In the genomic region with DNA sequence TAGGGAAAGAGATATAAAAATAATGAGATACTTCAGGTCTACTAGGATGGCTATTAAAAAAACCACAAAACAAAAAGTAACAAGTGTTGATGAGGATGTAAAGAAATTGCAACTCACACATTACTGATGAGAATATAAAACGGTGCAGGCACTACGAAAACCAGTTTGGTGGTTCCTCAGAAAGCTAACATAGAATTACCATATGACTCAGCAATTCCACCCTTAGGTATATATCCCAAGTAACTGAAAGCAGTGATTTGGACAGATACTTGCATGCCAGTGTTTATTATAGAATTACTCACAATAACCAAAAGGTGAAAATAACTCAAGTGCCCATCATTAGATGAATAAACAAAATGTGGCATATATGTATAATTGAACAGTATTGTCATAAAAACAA, we compare ENCODE assay signal across 21 cellular contexts.
DNase-seq lines count a peak whose midpoint lies in the region; ATAC-seq and TF ChIP-seq lines count a peak whose summit lies in the region.
"Had no signal": no experiment of that assay in that cellular context is flagged by ENCODE, and none has a peak within 500 bp of the region (broad histone marks: within the 10 kb centered on the region; RNA-seq: fewer than 3 reads in every experiment).

No MANE protein-coding gene starts in this region.

- no peak for DNase-seq in activated T-cell treated with anti-CD3 and anti-CD28 coated beads, Interleukin-2, amount 50 U/mL, for 24 hours
- DNase-seq in activated T-cell treated with anti-CD3 and anti-CD28 coated beads, Interleukin-2, amount 50 U/mL, for 1 hour: no peak
- peak; percentile 47 for DNase-seq in RPMI7951 (ENCODE audit: low read depth)
- peak; percentile 49 for DNase-seq in epithelial cell of prostate (ENCODE audit: low read depth, low spot score)
- no peak for DNase-seq in stimulated activated naive B cell treated with anti-CD40 and anti-IgM and Interleukin-4, amounts not matched to agents 10 μg/mL and 1 μg/mL and 100 μg/mL, for 72 hours
- DNase-seq in GM10248 (ENCODE audit: extremely low spot score): no peak
- no peak for DNase-seq in transverse colon
- DNase-seq: activated CD4-positive, alpha-beta memory T cell treated with anti-CD3 and anti-CD28 coated beads for 36 hours; amygdala; CD4-positive, alpha-beta T cell; colonic mucosa; midbrain; NCI-H1048; NCI-H2171; sigmoid colon; SJCRH30; stimulated activated CD4-positive, alpha-beta T cell treated with anti-CD3 and anti-CD28 coated beads, Interleukin-4, amount 100 ng/mL, for 1 hour; thyroid gland had no signal

- peaks cover 62% of the 10 kb centered on the region for H3K36me3 Mint-ChIP-seq in activated T-cell treated with anti-CD3 and anti-CD28 coated beads, Interleukin-2, amount 50 U/mL, for 24 hours (ENCODE audit: low read depth)
- peaks cover 16 to 34% of the 10 kb centered on the region in 2 donors for H3K36me3 Mint-ChIP-seq in stimulated activated naive B cell treated with anti-CD40 and anti-IgM and Interleukin-4, amounts not matched to agents 10 μg/mL and 1 μg/mL and 100 μg/mL, for 72 hours

- H3K27ac ChIP-seq in epithelial cell of prostate (peak overlapping the region; percentile 22), transverse colon (no peak overlapping the region)
- H3K27ac ChIP-seq: colonic mucosa, sigmoid colon, SJCRH30, thyroid gland had no signal

- peaks cover 11% of the 10 kb centered on the region for H3K4me1 Mint-ChIP-seq in activated T-cell treated with anti-CD3 and anti-CD28 coated beads, Interleukin-2, amount 50 U/mL, for 24 hours (ENCODE audit: low read depth)
- peaks cover 4 to 7% of the 10 kb centered on the region in 2 donors for H3K4me1 Mint-ChIP-seq in stimulated activated naive B cell treated with anti-CD40 and anti-IgM and Interleukin-4, amounts not matched to agents 10 μg/mL and 1 μg/mL and 100 μg/mL, for 72 hours

- H3K4me3 Mint-ChIP-seq in activated T-cell treated with anti-CD3 and anti-CD28 coated beads, Interleukin-2, amount 50 U/mL, for 24 hours: no peak overlapping the region
- no peak overlapping the region for H3K4me3 Mint-ChIP-seq in stimulated activated naive B cell treated with anti-CD40 and anti-IgM and Interleukin-4, amounts not matched to agents 10 μg/mL and 1 μg/mL and 100 μg/mL, for 72 hours
- H3K4me3 Mint-ChIP-seq: activated CD4-positive, alpha-beta memory T cell treated with anti-CD3 and anti-CD28 coated beads for 36 hours; activated T-helper 1 cell treated with anti-CD3 and anti-CD28 coated beads, Interleukin-12 subunit alpha, Interleukin-12 subunit beta, Interleukin-2, Interleukin-4 antibody, amounts not matched to agents 30 ng/mL and 10 ng/mL and 1 ng/mL, durations not matched to agents 14 hours and 24 hours and 36 hours; CD4-positive, alpha-beta T cell; IgD-negative memory B cell had no signal

- H3K4me3 ChIP-seq in transverse colon: no peak overlapping the region
- H3K4me3 ChIP-seq: colonic mucosa, sigmoid colon, SJCRH30, thyroid gland had no signal

- H3K9me3 ChIP-seq in transverse colon: no peaks in the 10 kb centered on the region
- H3K9me3 ChIP-seq: colonic mucosa, sigmoid colon, SJCRH30, thyroid gland had no signal

- TF ChIP-seq EP300 in transverse colon (IDR thresholded peaks at IDR 0.05; ENCODE audit: low read depth): no peak

- no peaks in the 10 kb centered on the region for H3K4me1 ChIP-seq in transverse colon
- H3K4me1 ChIP-seq: colonic mucosa, sigmoid colon, SJCRH30, thyroid gland had no signal

- H3K27me3 Mint-ChIP-seq in activated T-cell treated with anti-CD3 and anti-CD28 coated beads, Interleukin-2, amount 50 U/mL, for 24 hours: no peaks in the 10 kb centered on the region
- no peaks in the 10 kb centered on the region for H3K27me3 Mint-ChIP-seq in stimulated activated naive B cell treated with anti-CD40 and anti-IgM and Interleukin-4, amounts not matched to agents 10 μg/mL and 1 μg/mL and 100 μg/mL, for 72 hours
- H3K27me3 Mint-ChIP-seq: activated CD4-positive, alpha-beta memory T cell treated with anti-CD3 and anti-CD28 coated beads for 36 hours; CD4-positive, alpha-beta T cell; IgD-negative memory B cell had no signal

- H3K36me3 ChIP-seq in transverse colon: peaks cover 0 to 31% (median 0%) of the 10 kb centered on the region in 4 donors
- H3K36me3 ChIP-seq: colonic mucosa, thyroid gland had no signal

- TF ChIP-seq POLR2A in transverse colon (IDR thresholded peaks at IDR 0.05): no peak

- ATAC-seq in stimulated activated naive B cell treated with anti-CD40 and anti-IgM and Interleukin-4, amounts not matched to agents 10 μg/mL and 1 μg/mL and 100 μg/mL, for 72 hours (replicated peaks): peak; percentile 25 to 34
- ATAC-seq in SK-N-SH treated with all-trans-retinoic acid at 6 μM for 48 hours: no peak

- intact Hi-C loops in transverse colon (cut with DNase I; ENCODE audit: low total_unique reads): no loop called here

- POLR2A ChIA-PET in GM10248 (lab: Yijun Ruan, JAX): no interaction called here

- 77% methylated on average over 2 of the region's 2 CpGs; no CpG with 5 or more reads in 1 of the 2 donors for WGBS in transverse colon (ENCODE audit: low coverage in 1 of 2), 2 donors

- in situ Hi-C loops in transverse colon (cut with MboI; ENCODE audit: low pct_ligation_motif_present in 1 of 4, low pct_unique_long_range_greater_than_20kb in 1 of 4, low sequenced_read_pairs in 3 of 4): no loop called here

- H3K27me3 ChIP-seq in transverse colon: no peaks in the 10 kb centered on the region
- H3K27me3 ChIP-seq: colonic mucosa, sigmoid colon, SJCRH30, thyroid gland had no signal

- TF ChIP-seq CTCF in GM10248 (IDR thresholded peaks at IDR 0.05; ENCODE audit: control extremely low read depth, extremely low read depth, low read depth, missing control alignments): no peak
- no peak for TF ChIP-seq CTCF in transverse colon (IDR thresholded peaks at IDR 0.05)

- CTCF ChIA-PET in GM10248 (lab: Yijun Ruan, JAX): no interaction called here

- peak overlapping the region; percentile 34 for H3K27ac Mint-ChIP-seq in activated T-cell treated with anti-CD3 and anti-CD28 coated beads, Interleukin-2, amount 50 U/mL, for 24 hours
- no peak overlapping the region for H3K27ac Mint-ChIP-seq in stimulated activated naive B cell treated with anti-CD40 and anti-IgM and Interleukin-4, amounts not matched to agents 10 μg/mL and 1 μg/mL and 100 μg/mL, for 72 hours
- H3K27ac Mint-ChIP-seq: activated CD4-positive, alpha-beta memory T cell treated with anti-CD3 and anti-CD28 coated beads for 36 hours; activated T-helper 1 cell treated with anti-CD3 and anti-CD28 coated beads, Interleukin-12 subunit alpha, Interleukin-12 subunit beta, Interleukin-2, Interleukin-4 antibody, amounts not matched to agents 30 ng/mL and 10 ng/mL and 1 ng/mL, durations not matched to agents 14 hours and 24 hours and 36 hours; CD4-positive, alpha-beta T cell; IgD-negative memory B cell had no signal

- no peaks in the 10 kb centered on the region for H3K9me3 Mint-ChIP-seq in activated T-cell treated with anti-CD3 and anti-CD28 coated beads, Interleukin-2, amount 50 U/mL, for 24 hours
- H3K9me3 Mint-ChIP-seq in stimulated activated naive B cell treated with anti-CD40 and anti-IgM and Interleukin-4, amounts not matched to agents 10 μg/mL and 1 μg/mL and 100 μg/mL, for 72 hours: no peaks in the 10 kb centered on the region
- H3K9me3 Mint-ChIP-seq: activated CD4-positive, alpha-beta memory T cell treated with anti-CD3 and anti-CD28 coated beads for 36 hours; activated T-helper 1 cell treated with anti-CD3 and anti-CD28 coated beads, Interleukin-12 subunit alpha, Interleukin-12 subunit beta, Interleukin-2, Interleukin-4 antibody, amounts not matched to agents 30 ng/mL and 10 ng/mL and 1 ng/mL, durations not matched to agents 14 hours and 24 hours and 36 hours; CD4-positive, alpha-beta T cell; IgD-negative memory B cell had no signal

TF ChIP-seq in SK-N-SH treated with all-trans-retinoic acid at 6 μM for 48 hours, 23 proteins besides CTCF, POLR2A, EP300 and RAD21 (continues in another document):
- TF ChIP-seq ISL1 (CRISPR knock-in tag; IDR thresholded peaks at IDR 0.05) (no peak), CSDC2 (CRISPR knock-in tag; IDR thresholded peaks at IDR 0.05) (no peak), ZFP30 (CRISPR knock-in tag; IDR thresholded peaks at IDR 0.05) (no peak), ZFP3 (CRISPR knock-in tag; IDR thresholded peaks at IDR 0.05) (no peak), ZNF565 (CRISPR knock-in tag; conservative IDR thresholded peaks at IDR 0.05; ENCODE audit: low read depth) (no peak), SNAI2 (CRISPR knock-in tag; IDR thresholded peaks at IDR 0.05) (no peak), ZNF70 (CRISPR knock-in tag; IDR thresholded peaks at IDR 0.05) (no peak), ESRRG (CRISPR knock-in tag; IDR thresholded peaks at IDR 0.05) (no peak), TCF4 (CRISPR knock-in tag; IDR thresholded peaks at IDR 0.05; ENCODE audit: borderline replicate concordance) (no peak), GLIS3 (CRISPR knock-in tag; IDR thresholded peaks at IDR 0.05) (no peak), BACH2 (CRISPR knock-in tag; IDR thresholded peaks at IDR 0.05; ENCODE audit: borderline replicate concordance) (no peak), ZNF8 (CRISPR knock-in tag; IDR thresholded peaks at IDR 0.05) (no peak), CREB5 (CRISPR knock-in tag; IDR thresholded peaks at IDR 0.05; ENCODE audit: low read depth) (no peak)
- TF ChIP-seq, protein P1, sequence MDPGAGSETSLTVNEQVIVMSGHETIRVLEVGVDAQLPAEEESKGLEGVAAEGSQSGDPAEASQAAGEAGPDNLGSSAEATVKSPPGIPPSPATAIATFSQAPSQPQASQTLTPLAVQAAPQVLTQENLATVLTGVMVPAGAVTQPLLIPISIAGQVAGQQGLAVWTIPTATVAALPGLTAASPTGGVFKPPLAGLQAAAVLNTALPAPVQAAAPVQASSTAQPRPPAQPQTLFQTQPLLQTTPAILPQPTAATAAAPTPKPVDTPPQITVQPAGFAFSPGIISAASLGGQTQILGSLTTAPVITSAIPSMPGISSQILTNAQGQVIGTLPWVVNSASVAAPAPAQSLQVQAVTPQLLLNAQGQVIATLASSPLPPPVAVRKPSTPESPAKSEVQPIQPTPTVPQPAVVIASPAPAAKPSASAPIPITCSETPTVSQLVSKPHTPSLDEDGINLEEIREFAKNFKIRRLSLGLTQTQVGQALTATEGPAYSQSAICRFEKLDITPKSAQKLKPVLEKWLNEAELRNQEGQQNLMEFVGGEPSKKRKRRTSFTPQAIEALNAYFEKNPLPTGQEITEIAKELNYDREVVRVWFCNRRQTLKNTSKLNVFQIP (CRISPR knock-in tag; IDR thresholded peaks at IDR 0.05; ENCODE audit: borderline replicate concordance, low read depth): no peak

Comparison
In these comparisons a context has a peak if more than half of its experiments do, and no peak if none do; other contexts are left out.
1. DNase-seq: peak in RPMI7951 (single experiment) and epithelial cell of prostate (single experiment); none in activated T-cell treated with anti-CD3 and anti-CD28 coated beads, Interleukin-2, amount 50 U/mL, for 24 hours (single experiment), activated T-cell treated with anti-CD3 and anti-CD28 coated beads, Interleukin-2, amount 50 U/mL, for 1 hour (single experiment), stimulated activated naive B cell treated with anti-CD40 and anti-IgM and Interleukin-4, amounts not matched to agents 10 μg/mL and 1 μg/mL and 100 μg/mL, for 72 hours (single experiment), GM10248 (single experiment) and transverse colon (single experiment).